19 cellular contexts compared by ENCODE assay signal in the genomic region with DNA sequence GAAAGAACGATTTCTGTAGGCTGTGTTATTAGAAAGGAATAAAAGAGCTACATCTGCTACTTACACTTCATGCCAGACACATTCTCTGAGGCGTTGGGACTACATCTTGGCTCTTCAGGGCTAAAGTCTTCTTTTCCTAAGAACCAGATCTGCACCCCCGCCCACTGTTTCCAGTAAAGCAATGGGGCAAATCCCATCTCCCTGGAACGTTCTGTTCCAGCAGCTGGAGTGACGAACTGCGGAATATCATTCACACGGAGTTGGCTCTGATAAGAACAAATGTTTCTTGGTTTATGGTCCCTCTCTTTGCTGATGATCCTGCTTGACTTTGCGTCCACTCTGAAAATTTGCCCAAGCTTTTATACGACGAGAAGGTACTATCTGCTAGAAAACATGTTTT. TPM values are rescaled to one million over a fixed set of nuclear protein-coding genes. Genes with fewer than 3 reads are reported as not detected.
A peak's percentile ranks its signal among the peaks of the same experiment; 100 is the strongest.
DNase-seq lines count a peak whose midpoint lies in the region; ATAC-seq and TF ChIP-seq lines count a peak whose summit lies in the region.
"Had no signal": no experiment of that assay in that cellular context is flagged by ENCODE, and none has a peak within 500 bp of the region (broad histone marks: within the 10 kb centered on the region; RNA-seq: fewer than 3 reads in every experiment).

No MANE protein-coding gene starts in this region.

- intact Hi-C loops in left cardiac atrium (cut with DNase I) (no loop called here), psoas muscle (cut with DNase I) (no loop called here)

- ATAC-seq in left cardiac atrium (peak in 1 of 2 donors; percentile 78), psoas muscle (peak in 3 of 4 donors; percentile 80 to 89 (median 84)), HG02588 (IDR thresholded peaks at IDR 0.05; ENCODE audit: unreplicated experiment) (no peak)
- ATAC-seq: activated CD8-positive, alpha-beta T cell treated with anti-CD3 and anti-CD28 coated beads, Interleukin-2, amount 10 ng/mL, durations not matched to agents 7 days and 5 days; stimulated activated memory B cell treated with anti-CD40 and anti-IgM and Interleukin-4, amounts not matched to agents 10 μg/mL and 1 μg/mL and 100 μg/mL, for 72 hours; WTC11 had no signal

- no peak overlapping the region for H3K27ac ChIP-seq in psoas muscle
- H3K27ac ChIP-seq: cardiac muscle cell, neural progenitor cell had no signal

- TF ChIP-seq CTCF in psoas muscle (IDR thresholded peaks at IDR 0.05): no peak

- H3K4me1 ChIP-seq in psoas muscle: no peaks in the 10 kb centered on the region
- H3K4me1 ChIP-seq: BE2C, neural progenitor cell had no signal

- 31 to 51% (median 31%) methylated on average over 10 of the region's 10 CpGs for WGBS in psoas muscle, 3 donors

- no peaks in the 10 kb centered on the region for H3K27me3 ChIP-seq in psoas muscle (ENCODE audit: insufficient read depth in 3 of 3, low read length in 2 of 3)
- H3K27me3 ChIP-seq: cardiac muscle cell, neural progenitor cell, tibial artery had no signal

- H3K36me3 ChIP-seq in psoas muscle (ENCODE audit: insufficient read depth in 1 of 2, low read depth in 1 of 2): no peaks in the 10 kb centered on the region
- H3K36me3 ChIP-seq: BE2C, cardiac muscle cell, neural progenitor cell, tibial artery had no signal

- no peaks in the 10 kb centered on the region for H3K9me3 ChIP-seq in psoas muscle
- H3K9me3 ChIP-seq: BE2C, tibial artery had no signal

- peak; percentile 18 for DNase-seq in activated CD8-positive, alpha-beta memory T cell treated with anti-CD3 and anti-CD28 coated beads, Interleukin-2, amount 50 U/mL, for 48 hours
- DNase-seq in activated CD8-positive, alpha-beta memory T cell treated with anti-CD3 and anti-CD28 coated beads, Interleukin-2, amount 50 U/mL, for 4 hours: no peak
- DNase-seq in left cardiac atrium: peak; percentile 78
- peak; percentile 72 to 78 for DNase-seq in psoas muscle
- DNase-seq in dermis blood vessel endothelial cell: no peak
- no peak for DNase-seq in GF-D8 (lab: John Stamatoyannopoulos, UW)
- DNase-seq in NCI-H526 treated with DMSO at 0.1 percent for 48 hours (lab: John Stamatoyannopoulos, UW): no peak
- DNase-seq: 8988T; activated CD8-positive, alpha-beta T cell treated with anti-CD3 and anti-CD28 coated beads, Interleukin-2, amount 10 ng/mL, durations not matched to agents 7 days and 5 days; activated naive CD8-positive, alpha-beta T cell treated with anti-CD3 and anti-CD28 coated beads, Interleukin-2, amount 10 ng/mL, durations not matched to agents 7 days and 5 days; BE2C; Caco-2; NCI-H2227 treated with DMSO at 0.1 percent for 48 hours had no signal

- H3K4me3 ChIP-seq in psoas muscle: no peak overlapping the region
- H3K4me3 ChIP-seq: cardiac muscle cell, neural progenitor cell, tibial artery had no signal

RNA-seq across cellular contexts. Expression of gene FAM50B, which starts 27.0 kb away (rescaled TPM):
- total RNA-seq in left cardiac atrium: 10 to 100 TPM; 13.4 to 18.8 TPM
- 10 to 100 TPM; 10.8 to 19.6 (median 12.4) TPM for total RNA-seq in psoas muscle
- polyA plus RNA-seq in psoas muscle: 10 to 100 TPM; 10.1 to 16.4 (median 11.4) TPM
- total RNA-seq in dermis blood vessel endothelial cell: 8.6 and 10.0 TPM in 2 replicates
- total RNA-seq: Caco-2 had no signal

Comparison
In these comparisons a context has a peak if more than half of its experiments do, and no peak if none do; other contexts are left out.
1. DNase-seq: peak in activated CD8-positive, alpha-beta memory T cell treated with anti-CD3 and anti-CD28 coated beads, Interleukin-2, amount 50 U/mL, for 48 hours (single experiment), left cardiac atrium (single experiment) and psoas muscle (2 of 2); none in activated CD8-positive, alpha-beta memory T cell treated with anti-CD3 and anti-CD28 coated beads, Interleukin-2, amount 50 U/mL, for 4 hours (single experiment), dermis blood vessel endothelial cell (single experiment), GF-D8 (single experiment) and NCI-H526 treated with DMSO at 0.1 percent for 48 hours (single experiment).